Comparison of ENCODE assay signal across 1 cellular context in genomic region chr3:71659758-71660666, GRCh38.
TF ChIP-seq lines count a peak whose summit lies in the region.

No MANE protein-coding gene starts in this region.

TF ChIP-seq in IMR-90, 13 proteins besides CTCF, POLR2A, EP300 and RAD21 (continued from another document):
- TF ChIP-seq RCOR1 (IDR thresholded peaks at IDR 0.05; ENCODE audit: insufficient replicate concordance, low read length) (no peak), MAFK (IDR thresholded peaks at IDR 0.05; ENCODE audit: low read depth, low read length) (no peak), BHLHE40 (IDR thresholded peaks at IDR 0.05; ENCODE audit: low read depth, low read length) (no peak), NFE2L2 (IDR thresholded peaks at IDR 0.05; ENCODE audit: low read depth, low read length) (no peak), CHD1 (IDR thresholded peaks at IDR 0.05; ENCODE audit: low read depth, low read length) (no peak)
TF ChIP-seq in IMR-90: peak in this region for 0.
